9 cellular contexts compared by ENCODE assay signal in the genomic region with DNA sequence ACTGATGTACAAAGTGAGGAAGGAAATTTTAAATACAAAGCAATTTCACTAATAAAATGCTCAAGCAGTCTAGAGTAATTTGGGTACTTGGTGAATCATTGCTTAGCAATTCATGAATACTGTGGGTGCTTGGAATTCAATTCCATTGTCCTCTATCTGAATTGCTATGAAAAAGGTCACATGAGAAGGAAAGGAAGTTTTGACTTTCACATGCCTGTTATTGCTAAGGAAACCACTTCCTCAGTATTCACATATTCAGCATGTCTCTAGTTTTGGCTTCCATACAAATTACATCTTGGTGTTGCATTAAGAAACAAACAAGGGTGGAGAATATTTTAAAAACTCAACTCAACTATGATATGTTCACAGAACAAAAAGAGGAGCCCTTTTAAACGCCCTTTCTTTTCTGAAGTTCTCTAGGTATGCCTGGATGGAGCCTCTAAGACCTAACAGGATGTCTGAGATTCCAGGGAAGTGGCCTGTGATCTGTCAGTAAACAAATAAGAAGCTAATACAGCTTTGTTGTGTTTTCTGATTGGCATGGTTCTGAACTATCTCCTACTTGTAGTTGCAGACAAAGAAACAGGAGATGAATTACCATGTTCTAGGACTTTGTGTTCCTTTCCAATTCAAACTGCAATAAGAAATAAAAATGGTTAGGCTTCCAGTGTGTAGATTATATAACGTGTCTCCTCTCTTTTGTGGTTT.
DNase-seq lines count a peak whose midpoint lies in the region; TF ChIP-seq lines count a peak whose summit lies in the region.
"Had no signal": no experiment of that assay in that cellular context is flagged by ENCODE, and none has a peak within 500 bp of the region (broad histone marks: within the 10 kb centered on the region; RNA-seq: fewer than 3 reads in every experiment).

No MANE protein-coding gene starts in this region.

- no peaks in the 10 kb centered on the region for H4K20me1 ChIP-seq in H9 (ENCODE audit: control insufficient read depth, insufficient read depth, insufficient read length)

- H3K4me1 Mint-ChIP-seq in H9, result peaks cover 10 to 17% of the 10 kb centered on the region in 2 experiments
- H3K4me1 Mint-ChIP-seq in activated T-helper 1 cell treated with anti-CD3 and anti-CD28 coated beads, Interleukin-12 subunit alpha, Interleukin-12 subunit beta, Interleukin-2, Interleukin-4 antibody, amounts not matched to agents 30 ng/mL and 10 ng/mL and 1 ng/mL, durations not matched to agents 14 hours and 24 hours and 36 hours (ENCODE audit: low read depth), result no peaks in the 10 kb centered on the region

- H3K4me3 Mint-ChIP-seq in H9, result no peak overlapping the region
- H3K4me3 Mint-ChIP-seq in activated T-helper 1 cell treated with anti-CD3 and anti-CD28 coated beads, Interleukin-12 subunit alpha, Interleukin-12 subunit beta, Interleukin-2, Interleukin-4 antibody, amounts not matched to agents 30 ng/mL and 10 ng/mL and 1 ng/mL, durations not matched to agents 14 hours and 24 hours and 36 hours, result no peak overlapping the region
- H3K4me3 Mint-ChIP-seq: activated naive CD8-positive, alpha-beta T cell treated with anti-CD3 and anti-CD28 coated beads, Interleukin-2, amount 10 ng/mL, durations not matched to agents 7 days and 5 days had no signal

- H3K14ac ChIP-seq in H9 (ENCODE audit: insufficient read depth, low read length), result no peak overlapping the region

- H3T11ph ChIP-seq in H9 (ENCODE audit: low read length), result no peak overlapping the region

- H2BK15ac ChIP-seq in H9 (ENCODE audit: low read depth, low read length), result no peak overlapping the region

- H2BK5ac ChIP-seq in H9 (ENCODE audit: insufficient read length, low read length), result no peak overlapping the region

- H4K91ac ChIP-seq in H9 (ENCODE audit: insufficient read length, low read depth, low read length), result no peak overlapping the region

- H3K56ac ChIP-seq in H9 (ENCODE audit: insufficient read length, low read depth, low read length), result no peak overlapping the region

- H3K4me1 ChIP-seq in H9 (ENCODE audit: insufficient read depth, low read length) (no peaks in the 10 kb centered on the region; the same call in 1 of the 2 replicates), adipocyte (ENCODE audit: control insufficient read depth, insufficient read depth, low read length) (peaks cover 83% of the 10 kb centered on the region), left ventricle myocardium inferior (peaks cover 71% of the 10 kb centered on the region)

- H4K8ac ChIP-seq in H9 (replicated peaks; ENCODE audit: insufficient read length, low read depth, low read length), result no peak overlapping the region

- TF ChIP-seq CTCF in H9 (conservative IDR thresholded peaks at IDR 0.05), result no peak
- no peak for TF ChIP-seq CTCF in left ventricle myocardium inferior (IDR thresholded peaks at IDR 0.05; ENCODE audit: borderline replicate concordance)

- H3K9ac ChIP-seq in H9 (ENCODE audit: extremely low read depth, insufficient read length, low read length) (no peak overlapping the region), adipocyte (ENCODE audit: low read length) (peak overlapping the region; percentile 72)

- H3K4me3 ChIP-seq in adipocyte (ENCODE audit: low read length) (peak overlapping the region; percentile 63), left ventricle myocardium inferior (no peak overlapping the region), skeletal muscle cell (ENCODE audit: low read depth, low read length) (no peak overlapping the region)

- H3K36me3 Mint-ChIP-seq in H9 (ENCODE audit: insufficient read depth in 1 of 3, low read depth in 3 of 3), result no peaks in the 10 kb centered on the region
- H3K36me3 Mint-ChIP-seq in activated T-helper 1 cell treated with anti-CD3 and anti-CD28 coated beads, Interleukin-12 subunit alpha, Interleukin-12 subunit beta, Interleukin-2, Interleukin-4 antibody, amounts not matched to agents 30 ng/mL and 10 ng/mL and 1 ng/mL, durations not matched to agents 14 hours and 24 hours and 36 hours (ENCODE audit: low read depth), result no peaks in the 10 kb centered on the region
- H3K36me3 Mint-ChIP-seq: activated naive CD8-positive, alpha-beta T cell treated with anti-CD3 and anti-CD28 coated beads, Interleukin-2, amount 10 ng/mL, durations not matched to agents 7 days and 5 days had no signal

- H3K4me2 ChIP-seq in H9 (ENCODE audit: insufficient read depth, insufficient read length, low read length), result no peak overlapping the region

- H3K23ac ChIP-seq in H9 (ENCODE audit: insufficient read length, low read depth, low read length), result no peak overlapping the region

- H3K27ac ChIP-seq in H9 (ENCODE audit: insufficient read length, low read depth, low read length) (peak overlapping the region; percentile 80), left ventricle myocardium inferior (replicated peaks) (peak overlapping the region; percentile 76)

- no peaks in the 10 kb centered on the region for H3K23me2 ChIP-seq in H9 (ENCODE audit: insufficient read length, low read depth, low read length, poor library complexity, severe bottlenecking)

- H3K36me3 ChIP-seq in adipocyte (ENCODE audit: control insufficient read depth, insufficient read depth, low read length, severe bottlenecking), result no peaks in the 10 kb centered on the region
- H3K36me3 ChIP-seq in left ventricle myocardium inferior, result no peaks in the 10 kb centered on the region

- no peak overlapping the region for H2BK120ac ChIP-seq in H9 (ENCODE audit: low read depth, low read length, poor library complexity, severe bottlenecking)

- no peaks in the 10 kb centered on the region for H3K27me3 ChIP-seq in H9 (ENCODE audit: insufficient read depth, low read length)
- H3K27me3 ChIP-seq in adipocyte (replicated peaks; ENCODE audit: control insufficient read depth, insufficient read depth, low read length), result no peaks in the 10 kb centered on the region
- no peaks in the 10 kb centered on the region for H3K27me3 ChIP-seq in left ventricle myocardium inferior (ENCODE audit: low read depth)

- intact Hi-C loops in left ventricle myocardium inferior (cut with micrococcal nuclease), result no loop called here
- intact Hi-C loops in activated T-helper 1 cell treated with anti-CD3 and anti-CD28 coated beads, Interleukin-12 subunit alpha, Interleukin-12 subunit beta, Interleukin-2, Interleukin-4 antibody, amounts not matched to agents 30 ng/mL and 10 ng/mL and 1 ng/mL, durations not matched to agents 14 hours and 24 hours and 36 hours (cut with micrococcal nuclease), result no loop called here

- no peak for DNase-seq in H9
- DNase-seq in adipocyte (ENCODE audit: low read depth), result peak; percentile 89
- no peak for DNase-seq in left ventricle myocardium inferior
- peak; percentile 86 for DNase-seq in skeletal muscle cell (ENCODE audit: low read depth)
- DNase-seq in activated T-helper 1 cell treated with anti-CD3 and anti-CD28 coated beads, Interleukin-12 subunit alpha, Interleukin-12 subunit beta, Interleukin-2, Interleukin-4 antibody, amounts not matched to agents 30 ng/mL and 10 ng/mL and 1 ng/mL, durations not matched to agents 14 hours and 24 hours and 36 hours (ENCODE audit: low spot score), result no peak
- DNase-seq in HK-2 (ENCODE audit: unreplicated experiment), result no peak
- DNase-seq in NCI-H1694 (lab: John Stamatoyannopoulos, UW), result no peak
- DNase-seq in stimulated activated naive CD4-positive, alpha-beta T cell treated with Interleukin-2 at 50 U/mL for 16 hours (lab: John Stamatoyannopoulos, UW), result no peak
- DNase-seq: activated naive CD8-positive, alpha-beta T cell treated with anti-CD3 and anti-CD28 coated beads, Interleukin-2, amount 10 ng/mL, durations not matched to agents 7 days and 5 days had no signal

- H2BK20ac ChIP-seq in H9 (ENCODE audit: low read depth, low read length, poor library complexity, severe bottlenecking), result no peak overlapping the region

- H3K79me1 ChIP-seq in H9 (ENCODE audit: insufficient read depth, low read depth, low read length, poor library complexity, severe bottlenecking), result no peaks in the 10 kb centered on the region

- whole genome bisulfite sequencing in H9 (ENCODE audit: extremely low coverage, insufficient read length, low lambda C conversion rate), result no CpG with 5 or more reads among the region's 2 CpGs

- H4K5ac ChIP-seq in H9 (ENCODE audit: insufficient read length, low read depth, low read length), result no peak overlapping the region

- H3K9me3 ChIP-seq in H9 (ENCODE audit: control insufficient read depth, low read depth, low read length) (no peaks in the 10 kb centered on the region), adipocyte (ENCODE audit: control insufficient read depth, low read length) (no peaks in the 10 kb centered on the region), left ventricle myocardium inferior (replicated peaks) (no peaks in the 10 kb centered on the region)

- no peak overlapping the region for H3K4ac ChIP-seq in H9 (ENCODE audit: low read depth, low read length)

- H2AK5ac ChIP-seq in H9 (ENCODE audit: insufficient read length, low read length), result no peak overlapping the region

- no peaks in the 10 kb centered on the region for H3K79me2 ChIP-seq in H9 (ENCODE audit: insufficient read depth, low read length)

- H3K27me3 Mint-ChIP-seq in H9 (ENCODE audit: low read depth), result no peaks in the 10 kb centered on the region
- H3K27me3 Mint-ChIP-seq in activated T-helper 1 cell treated with anti-CD3 and anti-CD28 coated beads, Interleukin-12 subunit alpha, Interleukin-12 subunit beta, Interleukin-2, Interleukin-4 antibody, amounts not matched to agents 30 ng/mL and 10 ng/mL and 1 ng/mL, durations not matched to agents 14 hours and 24 hours and 36 hours (ENCODE audit: insufficient read depth), result no peaks in the 10 kb centered on the region

- no peaks in the 10 kb centered on the region for H3K9me3 Mint-ChIP-seq in H9
- no peaks in the 10 kb centered on the region for H3K9me3 Mint-ChIP-seq in activated T-helper 1 cell treated with anti-CD3 and anti-CD28 coated beads, Interleukin-12 subunit alpha, Interleukin-12 subunit beta, Interleukin-2, Interleukin-4 antibody, amounts not matched to agents 30 ng/mL and 10 ng/mL and 1 ng/mL, durations not matched to agents 14 hours and 24 hours and 36 hours
- H3K9me3 Mint-ChIP-seq: activated naive CD8-positive, alpha-beta T cell treated with anti-CD3 and anti-CD28 coated beads, Interleukin-2, amount 10 ng/mL, durations not matched to agents 7 days and 5 days had no signal

- H2BK12ac ChIP-seq in H9 (ENCODE audit: insufficient read length, low read depth, low read length), result no peak overlapping the region

- H3K18ac ChIP-seq in H9 (ENCODE audit: insufficient read length, low read depth, low read length), result no peak overlapping the region

- H2AFZ ChIP-seq in H9 (ENCODE audit: low read length), result no peak overlapping the region

- H3K27ac Mint-ChIP-seq in H9, result peak overlapping the region; percentile 26 to 83 (median 35); a peak in 5 of 7 replicates
- H3K27ac Mint-ChIP-seq in activated T-helper 1 cell treated with anti-CD3 and anti-CD28 coated beads, Interleukin-12 subunit alpha, Interleukin-12 subunit beta, Interleukin-2, Interleukin-4 antibody, amounts not matched to agents 30 ng/mL and 10 ng/mL and 1 ng/mL, durations not matched to agents 14 hours and 24 hours and 36 hours, result no peak overlapping the region
- H3K27ac Mint-ChIP-seq: activated naive CD8-positive, alpha-beta T cell treated with anti-CD3 and anti-CD28 coated beads, Interleukin-2, amount 10 ng/mL, durations not matched to agents 7 days and 5 days had no signal

Comparison
In these comparisons a context has a peak if more than half of its experiments do, and no peak if none do; other contexts are left out.
1. DNase-seq: peak in adipocyte (single experiment) and skeletal muscle cell (single experiment); none in H9 (single experiment), left ventricle myocardium inferior (single experiment), activated T-helper 1 cell treated with anti-CD3 and anti-CD28 coated beads, Interleukin-12 subunit alpha, Interleukin-12 subunit beta, Interleukin-2, Interleukin-4 antibody, amounts not matched to agents 30 ng/mL and 10 ng/mL and 1 ng/mL, durations not matched to agents 14 hours and 24 hours and 36 hours (single experiment), HK-2 (single experiment), NCI-H1694 (single experiment) and stimulated activated naive CD4-positive, alpha-beta T cell treated with Interleukin-2 at 50 U/mL for 16 hours (single experiment).